27 cellular contexts compared by ENCODE assay signal in the genomic region with DNA sequence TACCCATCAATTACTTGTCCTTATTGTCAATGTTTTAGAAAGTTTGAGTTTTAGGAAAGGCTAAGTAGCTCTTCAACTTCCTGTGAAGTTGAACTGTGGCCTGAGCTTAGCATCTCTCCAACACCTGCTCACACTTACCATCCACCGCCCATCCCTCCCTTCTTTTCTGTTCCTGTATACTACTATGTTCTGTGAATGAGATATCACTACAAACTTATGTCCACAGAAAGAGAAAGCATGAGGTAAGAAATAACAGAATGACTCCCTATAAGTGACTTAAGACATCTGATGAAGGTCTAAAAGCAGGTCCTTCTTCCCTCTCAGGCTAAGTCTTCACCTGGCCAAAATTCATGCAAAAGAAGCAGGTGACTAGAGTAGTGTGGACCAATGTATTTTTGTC.
DNase-seq lines count a peak whose midpoint lies in the region; ATAC-seq, FAIRE-seq and TF ChIP-seq lines count a peak whose summit lies in the region.
"Had no signal": no experiment of that assay in that cellular context is flagged by ENCODE, and none has a peak within 500 bp of the region (broad histone marks: within the 10 kb centered on the region; RNA-seq: fewer than 3 reads in every experiment).

No MANE protein-coding gene starts in this region.

- peak; percentile 98 for FAIRE-seq in GM19239 (lab: Jason Lieb, UNC)
- FAIRE-seq: D721Med, small intestine had no signal

- no peaks in the 10 kb centered on the region for H3K4me1 ChIP-seq in aorta (ENCODE audit: control insufficient read depth in 1 of 2, insufficient read depth in 2 of 2, low read length in 2 of 2)
- H3K4me1 ChIP-seq in gastrocnemius medialis, result no peaks in the 10 kb centered on the region

- intact Hi-C loops in Right ventricle myocardium inferior (cut with DNase I), result no loop called here
- intact Hi-C loops in aorta (cut with DNase I), result no loop called here
- intact Hi-C loops in gastrocnemius medialis (cut with DNase I; ENCODE audit: low total_unique reads), result no loop called here

- H3K27ac ChIP-seq in aorta (ENCODE audit: low read depth in 1 of 2, low read length in 2 of 2) (no peak overlapping the region), gastrocnemius medialis (no peak overlapping the region)
- H3K27ac ChIP-seq: epithelial cell of prostate, KMS-11, RWPE1, stomach, tibial nerve had no signal

- no peak for TF ChIP-seq POLR2A in gastrocnemius medialis (IDR thresholded peaks at IDR 0.05)

- in situ Hi-C loops in gastrocnemius medialis (cut with MboI; ENCODE audit: low sequenced_read_pairs in 4 of 4), result no loop called here

- no peaks in the 10 kb centered on the region for H3K9me3 Mint-ChIP-seq in activated T-cell treated with anti-CD3 and anti-CD28 coated beads, Interleukin-2, amount 50 U/mL, for 24 hours
- no peaks in the 10 kb centered on the region for H3K9me3 Mint-ChIP-seq in activated T-helper 17 cell treated with anti-CD3 and anti-CD28 coated beads, Interleukin-2, amount 50 U/mL, for 72 hours
- no peaks in the 10 kb centered on the region for H3K9me3 Mint-ChIP-seq in stimulated activated memory B cell treated with anti-CD40 and anti-IgM and Interleukin-4, amounts not matched to agents 10 μg/mL and 1 μg/mL and 100 μg/mL, for 72 hours
- H3K9me3 Mint-ChIP-seq: activated B cell treated with CpG ODN at 0.5 μM for 24 hours, HFFc6, naive B cell had no signal

- peaks cover 22% of the 10 kb centered on the region for H3K27me3 Mint-ChIP-seq in activated T-cell treated with anti-CD3 and anti-CD28 coated beads, Interleukin-2, amount 50 U/mL, for 24 hours
- H3K27me3 Mint-ChIP-seq in activated T-helper 17 cell treated with anti-CD3 and anti-CD28 coated beads, Interleukin-2, amount 50 U/mL, for 72 hours, result peaks cover 20% of the 10 kb centered on the region
- peaks cover 19% of the 10 kb centered on the region for H3K27me3 Mint-ChIP-seq in stimulated activated memory B cell treated with anti-CD40 and anti-IgM and Interleukin-4, amounts not matched to agents 10 μg/mL and 1 μg/mL and 100 μg/mL, for 72 hours
- H3K27me3 Mint-ChIP-seq: activated B cell treated with CpG ODN at 0.5 μM for 24 hours had no signal

- no peak for DNase-seq in activated T-cell treated with anti-CD3 and anti-CD28 coated beads, Interleukin-2, amount 50 U/mL, for 24 hours
- no peak for DNase-seq in activated T-cell treated with anti-CD3 and anti-CD28 coated beads, Interleukin-2, amount 50 U/mL, for 48 hours
- no peak for DNase-seq in GM19239 (ENCODE audit: insufficient read length, low spot score)
- no peak for DNase-seq in Right ventricle myocardium inferior (ENCODE audit: missing footprints)
- no peak for DNase-seq in aorta
- no peak for DNase-seq in gastrocnemius medialis
- DNase-seq: activated B cell treated with CpG ODN at 0.5 μM for 24 hours; activated effector memory CD4-positive, alpha-beta T cell treated with anti-CD3 and anti-CD28 coated beads, Interleukin-2, amount 50 U/mL, for 16 hours; anterior cingulate cortex; heart left ventricle; HFFc6; left colon; mesendoderm; naive B cell; NCI-H1694; SK-N-SH; small intestine; stimulated activated CD4-positive, alpha-beta T cell treated with anti-CD3 and anti-CD28 coated beads, Interleukin-2, amount 100 ng/mL, for 48 hours; stomach; T-helper 9 cell had no signal

- no peak for TF ChIP-seq CTCF in gastrocnemius medialis (IDR thresholded peaks at IDR 0.05 in 4 of 5, conservative IDR thresholded peaks at IDR 0.05 in 1 of 5)

- no peak overlapping the region for H3K4me3 Mint-ChIP-seq in activated T-cell treated with anti-CD3 and anti-CD28 coated beads, Interleukin-2, amount 50 U/mL, for 24 hours
- H3K4me3 Mint-ChIP-seq in activated T-helper 17 cell treated with anti-CD3 and anti-CD28 coated beads, Interleukin-2, amount 50 U/mL, for 72 hours, result peak overlapping the region; percentile 30
- no peak overlapping the region for H3K4me3 Mint-ChIP-seq in stimulated activated memory B cell treated with anti-CD40 and anti-IgM and Interleukin-4, amounts not matched to agents 10 μg/mL and 1 μg/mL and 100 μg/mL, for 72 hours
- H3K4me3 Mint-ChIP-seq: activated B cell treated with CpG ODN at 0.5 μM for 24 hours, HFFc6, naive B cell had no signal

- no peak for ATAC-seq in activated T-helper 17 cell treated with anti-CD3 and anti-CD28 coated beads, Interleukin-2, amount 50 U/mL, for 72 hours (replicated peaks)
- ATAC-seq in stimulated activated memory B cell treated with anti-CD40 and anti-IgM and Interleukin-4, amounts not matched to agents 10 μg/mL and 1 μg/mL and 100 μg/mL, for 72 hours, result no peak
- ATAC-seq in Right ventricle myocardium inferior (no peak), aorta (ENCODE audit: low FRiP score) (no peak), gastrocnemius medialis (no peak)
- ATAC-seq: heart left ventricle, left colon had no signal

- peaks cover 89% of the 10 kb centered on the region for H3K4me1 Mint-ChIP-seq in activated T-cell treated with anti-CD3 and anti-CD28 coated beads, Interleukin-2, amount 50 U/mL, for 24 hours (ENCODE audit: low read depth)
- peaks cover 33% of the 10 kb centered on the region for H3K4me1 Mint-ChIP-seq in activated T-helper 17 cell treated with anti-CD3 and anti-CD28 coated beads, Interleukin-2, amount 50 U/mL, for 72 hours
- peaks cover 39% of the 10 kb centered on the region for H3K4me1 Mint-ChIP-seq in stimulated activated memory B cell treated with anti-CD40 and anti-IgM and Interleukin-4, amounts not matched to agents 10 μg/mL and 1 μg/mL and 100 μg/mL, for 72 hours
- H3K4me1 Mint-ChIP-seq: naive B cell had no signal

- H3K36me3 ChIP-seq in aorta (ENCODE audit: control insufficient read depth in 1 of 2, insufficient read depth in 2 of 2, low read length in 1 of 2) (no peaks in the 10 kb centered on the region), gastrocnemius medialis (no peaks in the 10 kb centered on the region)
- H3K36me3 ChIP-seq: heart left ventricle, stomach, tibial nerve had no signal

- no peaks in the 10 kb centered on the region for H3K9me3 ChIP-seq in aorta (ENCODE audit: control insufficient read depth, low read length)
- H3K9me3 ChIP-seq in gastrocnemius medialis, result no peaks in the 10 kb centered on the region
- H3K9me3 ChIP-seq: stomach, tibial nerve had no signal

- WGBS in aorta, 2 donors, result 90 to 97% methylated on average over 1 of the region's 1 CpG

- no peak overlapping the region for H3K4me3 ChIP-seq in aorta (ENCODE audit: low read length in 2 of 2)
- H3K4me3 ChIP-seq in gastrocnemius medialis, result no peak overlapping the region
- H3K4me3 ChIP-seq: heart left ventricle, stomach, tibial nerve had no signal

- H3K27me3 ChIP-seq in aorta (ENCODE audit: control insufficient read depth in 1 of 2, insufficient read depth in 2 of 2, low read length in 1 of 2) (no peaks in the 10 kb centered on the region), gastrocnemius medialis (no peaks in the 10 kb centered on the region)
- H3K27me3 ChIP-seq: heart left ventricle, stomach, tibial nerve had no signal

- H3K27ac Mint-ChIP-seq in activated T-cell treated with anti-CD3 and anti-CD28 coated beads, Interleukin-2, amount 50 U/mL, for 24 hours, result peak overlapping the region; percentile 75
- peak overlapping the region; percentile 26 for H3K27ac Mint-ChIP-seq in activated T-helper 17 cell treated with anti-CD3 and anti-CD28 coated beads, Interleukin-2, amount 50 U/mL, for 72 hours
- peak overlapping the region; percentile 21 for H3K27ac Mint-ChIP-seq in stimulated activated memory B cell treated with anti-CD40 and anti-IgM and Interleukin-4, amounts not matched to agents 10 μg/mL and 1 μg/mL and 100 μg/mL, for 72 hours
- H3K27ac Mint-ChIP-seq: activated B cell treated with CpG ODN at 0.5 μM for 24 hours, HFFc6 had no signal

- H3K36me3 Mint-ChIP-seq in activated T-cell treated with anti-CD3 and anti-CD28 coated beads, Interleukin-2, amount 50 U/mL, for 24 hours (ENCODE audit: low read depth), result no peaks in the 10 kb centered on the region
- no peaks in the 10 kb centered on the region for H3K36me3 Mint-ChIP-seq in activated T-helper 17 cell treated with anti-CD3 and anti-CD28 coated beads, Interleukin-2, amount 50 U/mL, for 72 hours (ENCODE audit: low read depth)
- no peaks in the 10 kb centered on the region for H3K36me3 Mint-ChIP-seq in stimulated activated memory B cell treated with anti-CD40 and anti-IgM and Interleukin-4, amounts not matched to agents 10 μg/mL and 1 μg/mL and 100 μg/mL, for 72 hours
- H3K36me3 Mint-ChIP-seq: naive B cell had no signal

Comparison
In these comparisons a context has a peak if more than half of its experiments do, and no peak if none do; other contexts are left out.
1. H3K27ac Mint-ChIP-seq: peak in every context shown above with its lines; median percentile 75 in activated T-cell treated with anti-CD3 and anti-CD28 coated beads, Interleukin-2, amount 50 U/mL, for 24 hours; 26 in activated T-helper 17 cell treated with anti-CD3 and anti-CD28 coated beads, Interleukin-2, amount 50 U/mL, for 72 hours; 21 in stimulated activated memory B cell treated with anti-CD40 and anti-IgM and Interleukin-4, amounts not matched to agents 10 μg/mL and 1 μg/mL and 100 μg/mL, for 72 hours.